8 cellular contexts compared by ENCODE assay signal in genomic region chr15:56732135-56732880, GRCh38. TPM values are rescaled to one million over a fixed set of nuclear protein-coding genes. Genes with fewer than 3 reads are reported as not detected.
DNase-seq lines count a peak whose midpoint lies in the region; ATAC-seq and TF ChIP-seq lines count a peak whose summit lies in the region.

No MANE protein-coding gene starts in this region.

- H3K4me3 ChIP-seq in BE2C (ENCODE audit: low read depth, low read length) = peak overlapping the region; percentile 93
- peak overlapping the region; percentile 95 for H3K4me3 ChIP-seq in PC-3 (ENCODE audit: low read length)
- peak overlapping the region; percentile 71 for H3K4me3 ChIP-seq in choroid plexus epithelial cell (ENCODE audit: low read depth, low read length)
- H3K4me3 ChIP-seq in lower leg skin (ENCODE audit: low read depth, poor library complexity, severe bottlenecking) = peak overlapping the region; percentile 34
- H3K4me3 ChIP-seq in testis = peak overlapping the region; percentile 66 to 84

- DNase-seq in BE2C (peak; percentile 22), GM20000 (ENCODE audit: low spot score) (peak; percentile 47), PC-3 (no peak), choroid plexus epithelial cell (ENCODE audit: low read depth) (peak; percentile 80), lower leg skin (ENCODE audit: low spot score in 2 of 2) (no peak), testis (peak; percentile 32), T-helper 9 cell (no peak)

- WGBS in lower leg skin, 2 donors = 3 to 5% methylated on average over 12 of the region's 12 CpGs
- WGBS in testis, 2 donors = 1% methylated on average over 12 of the region's 12 CpGs

- TF ChIP-seq POLR2A in lower leg skin (IDR thresholded peaks at IDR 0.05) (no peak), testis (IDR thresholded peaks at IDR 0.05) (no peak)

- H3K9me3 ChIP-seq in BE2C (peaks cover 6% of the 10 kb centered on the region), PC-3 (ENCODE audit: low read length) (0 out of 2 replicates have a peak, but pooled peaks cover 3% of the 10 kb centered on the region), testis (no peaks in the 10 kb centered on the region)

- POLR2A ChIA-PET in PC-3 (lab: Charles Lee; ENCODE audit: unreplicated experiment) = no interaction called here

- H3K4me1 ChIP-seq in BE2C = no peaks in the 10 kb centered on the region
- peaks cover 22% of the 10 kb centered on the region for H3K4me1 ChIP-seq in PC-3 (ENCODE audit: insufficient read depth, low read length)
- peaks cover 19% of the 10 kb centered on the region for H3K4me1 ChIP-seq in testis

- H3K36me3 ChIP-seq in BE2C (peaks cover 4% of the 10 kb centered on the region; the same call in 1 of the 2 replicates), PC-3 (ENCODE audit: low read depth, low read length) (no peaks in the 10 kb centered on the region), testis (ENCODE audit: low read depth, missing control alignments) (no peaks in the 10 kb centered on the region)

- no peaks in the 10 kb centered on the region for H4K20me1 ChIP-seq in PC-3 (ENCODE audit: low read length)

- intact Hi-C loops in PC-3 (cut with micrococcal nuclease) = loop anchor here (2.0 to 10.0 kb wide), 3 partner anchors 75 to 236 kb away; partner anchors contain the start of gene TCF12
- intact Hi-C loops in lower leg skin (cut with DNase I; ENCODE audit: low total_unique reads) = no loop called here
- intact Hi-C loops in testis (cut with DNase I; ENCODE audit: low total_unique reads) = no loop called here

- H3K27ac ChIP-seq in PC-3 (ENCODE audit: low read length) = peak overlapping the region; percentile 65
- peak overlapping the region; percentile 81 to 99 for H3K27ac ChIP-seq in testis

- H2AFZ ChIP-seq in PC-3 (ENCODE audit: low read length) = peak overlapping the region; percentile 90

- peak overlapping the region; percentile 95 for H3K9ac ChIP-seq in PC-3 (ENCODE audit: low read length)

- CTCF ChIA-PET in PC-3 (lab: Charles Lee) = no interaction called here

- peak overlapping the region; percentile 99 for H3K4me2 ChIP-seq in PC-3 (ENCODE audit: low read length)

- peak; percentile 23 for ATAC-seq in PC-3
- ATAC-seq in GM19328 (IDR thresholded peaks at IDR 0.05; ENCODE audit: unreplicated experiment) = no peak

- BruUV-seq in PC-3 (replicated peaks; lab: Mats Ljungman, UMichigan) = TSS peak; percentile 52

- peaks cover 54% of the 10 kb centered on the region for H3K79me2 ChIP-seq in PC-3 (ENCODE audit: low read length)

- H3K9me2 ChIP-seq in PC-3 (replicated peaks; ENCODE audit: low read length) = no peaks in the 10 kb centered on the region

- no peaks in the 10 kb centered on the region for H3F3A ChIP-seq in PC-3 (ENCODE audit: low read length, unreplicated experiment)

- TF ChIP-seq CTCF in BE2C (IDR thresholded peaks at IDR 0.05; ENCODE audit: low read depth, low read length) = no peak
- no peak for TF ChIP-seq CTCF in GM20000 (IDR thresholded peaks at IDR 0.05; ENCODE audit: extremely low read depth, missing control alignments)
- TF ChIP-seq CTCF in PC-3 (conservative IDR thresholded peaks at IDR 0.05; ENCODE audit: low read depth, low read length) = no peak
- no peak for TF ChIP-seq CTCF in choroid plexus epithelial cell (conservative IDR thresholded peaks at IDR 0.05; ENCODE audit: low read depth, low read length)
- TF ChIP-seq CTCF in lower leg skin (IDR thresholded peaks at IDR 0.05) = no peak
- TF ChIP-seq CTCF in testis (IDR thresholded peaks at IDR 0.05) = no peak

- H3K27me3 ChIP-seq in BE2C = no peaks in the 10 kb centered on the region
- H3K27me3 ChIP-seq in PC-3 (ENCODE audit: low read length) = no peaks in the 10 kb centered on the region
- H3K27me3 ChIP-seq in testis = no peaks in the 10 kb centered on the region

RNA-seq across cellular contexts. Expression of gene ZNF280D, which starts 1.0 kb away (rescaled TPM):
- 6.8 TPM for polyA plus RNA-seq in BE2C (2012; ENCODE audit: insufficient read depth, insufficient read length, low read depth)
- total RNA-seq in PC-3 (2014; rRNA removed) (7.4 and 8.7 TPM in 2 replicates), lower leg skin (10 to 100 TPM; 22.8 to 30.8 (median 25.9) TPM), testis (10 to 100 TPM; 48.6 to 50.2 TPM)
- polyA plus RNA-seq in testis (ENCODE audit: insufficient read depth, low read depth, low replicate concordance) = 12.6 TPM

Comparison
In these comparisons a context has a peak if more than half of its experiments do, and no peak if none do; other contexts are left out.
1. DNase-seq: peak in BE2C (single experiment), GM20000 (single experiment), choroid plexus epithelial cell (single experiment) and testis (single experiment); none in PC-3 (single experiment), lower leg skin (0 of 2) and T-helper 9 cell (single experiment).
2. H3K4me3 ChIP-seq: peak in every context shown above with its lines; median percentile 95 in PC-3; 93 in BE2C; 75 in testis; 71 in choroid plexus epithelial cell; 34 in lower leg skin.